Comparison of ENCODE assay signal across 1 cellular context in the genomic region with DNA sequence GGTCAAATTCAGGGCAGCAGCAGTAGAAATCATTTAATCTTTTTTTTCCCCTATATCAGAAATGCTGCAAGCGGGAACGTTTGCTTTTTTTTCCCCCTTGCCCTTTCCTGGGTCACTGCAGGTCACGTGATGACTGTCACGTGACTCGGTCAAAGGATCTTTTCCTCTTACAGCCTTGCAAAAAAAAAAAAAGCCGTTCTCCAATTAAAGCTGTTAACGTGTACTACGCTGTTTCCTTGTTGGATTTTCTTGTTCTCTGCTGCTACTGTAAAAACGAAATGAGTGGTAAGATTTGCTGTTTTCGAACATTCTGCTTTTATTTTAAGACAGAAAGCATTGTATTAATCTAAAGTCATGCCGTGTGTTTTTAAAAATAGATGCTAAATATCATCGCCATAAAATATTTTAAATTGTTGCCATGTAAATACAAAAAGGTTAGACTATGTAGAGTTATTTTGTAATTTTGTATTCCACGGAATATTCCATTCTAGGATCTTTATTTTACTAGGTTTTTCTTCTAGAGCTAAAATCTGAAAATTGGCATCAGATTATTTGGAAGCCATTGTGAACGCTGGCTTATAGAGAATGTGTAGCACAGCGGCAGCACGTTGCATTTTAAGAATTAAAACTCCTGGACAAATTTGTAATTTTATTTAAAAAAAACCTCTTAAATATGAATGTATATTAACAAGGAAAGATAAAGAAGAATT.
TF ChIP-seq lines count a peak whose summit lies in the region.

No MANE protein-coding gene starts in this region.

TF ChIP-seq in HepG2, 621 proteins besides CTCF, POLR2A, EP300 and RAD21 (continued from another document):
- TF ChIP-seq, protein P1, sequence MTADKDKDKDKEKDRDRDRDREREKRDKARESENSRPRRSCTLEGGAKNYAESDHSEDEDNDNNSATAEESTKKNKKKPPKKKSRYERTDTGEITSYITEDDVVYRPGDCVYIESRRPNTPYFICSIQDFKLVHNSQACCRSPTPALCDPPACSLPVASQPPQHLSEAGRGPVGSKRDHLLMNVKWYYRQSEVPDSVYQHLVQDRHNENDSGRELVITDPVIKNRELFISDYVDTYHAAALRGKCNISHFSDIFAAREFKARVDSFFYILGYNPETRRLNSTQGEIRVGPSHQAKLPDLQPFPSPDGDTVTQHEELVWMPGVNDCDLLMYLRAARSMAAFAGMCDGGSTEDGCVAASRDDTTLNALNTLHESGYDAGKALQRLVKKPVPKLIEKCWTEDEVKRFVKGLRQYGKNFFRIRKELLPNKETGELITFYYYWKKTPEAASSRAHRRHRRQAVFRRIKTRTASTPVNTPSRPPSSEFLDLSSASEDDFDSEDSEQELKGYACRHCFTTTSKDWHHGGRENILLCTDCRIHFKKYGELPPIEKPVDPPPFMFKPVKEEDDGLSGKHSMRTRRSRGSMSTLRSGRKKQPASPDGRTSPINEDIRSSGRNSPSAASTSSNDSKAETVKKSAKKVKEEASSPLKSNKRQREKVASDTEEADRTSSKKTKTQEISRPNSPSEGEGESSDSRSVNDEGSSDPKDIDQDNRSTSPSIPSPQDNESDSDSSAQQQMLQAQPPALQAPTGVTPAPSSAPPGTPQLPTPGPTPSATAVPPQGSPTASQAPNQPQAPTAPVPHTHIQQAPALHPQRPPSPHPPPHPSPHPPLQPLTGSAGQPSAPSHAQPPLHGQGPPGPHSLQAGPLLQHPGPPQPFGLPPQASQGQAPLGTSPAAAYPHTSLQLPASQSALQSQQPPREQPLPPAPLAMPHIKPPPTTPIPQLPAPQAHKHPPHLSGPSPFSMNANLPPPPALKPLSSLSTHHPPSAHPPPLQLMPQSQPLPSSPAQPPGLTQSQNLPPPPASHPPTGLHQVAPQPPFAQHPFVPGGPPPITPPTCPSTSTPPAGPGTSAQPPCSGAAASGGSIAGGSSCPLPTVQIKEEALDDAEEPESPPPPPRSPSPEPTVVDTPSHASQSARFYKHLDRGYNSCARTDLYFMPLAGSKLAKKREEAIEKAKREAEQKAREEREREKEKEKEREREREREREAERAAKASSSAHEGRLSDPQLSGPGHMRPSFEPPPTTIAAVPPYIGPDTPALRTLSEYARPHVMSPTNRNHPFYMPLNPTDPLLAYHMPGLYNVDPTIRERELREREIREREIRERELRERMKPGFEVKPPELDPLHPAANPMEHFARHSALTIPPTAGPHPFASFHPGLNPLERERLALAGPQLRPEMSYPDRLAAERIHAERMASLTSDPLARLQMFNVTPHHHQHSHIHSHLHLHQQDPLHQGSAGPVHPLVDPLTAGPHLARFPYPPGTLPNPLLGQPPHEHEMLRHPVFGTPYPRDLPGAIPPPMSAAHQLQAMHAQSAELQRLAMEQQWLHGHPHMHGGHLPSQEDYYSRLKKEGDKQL (CRISPR knock-in tag; IDR thresholded peaks at IDR 0.05; ENCODE audit: low read depth): no peak
- no peak for TF ChIP-seq ATF7 (IDR thresholded peaks at IDR 0.05)
- no peak for TF ChIP-seq ATF7 (CRISPR knock-in tag; IDR thresholded peaks at IDR 0.05)
- TF ChIP-seq TAF1 (CRISPR knock-in tag; IDR thresholded peaks at IDR 0.05): peak; percentile 34; the same call in 1 of the 2 replicates
